Comparison of ENCODE assay signal across 14 cellular contexts in genomic region chrX:48590203-48591103, GRCh38. TPM values are rescaled to one million over a fixed set of nuclear protein-coding genes. Genes with fewer than 3 reads are reported as not detected.
DNase-seq lines count a peak whose midpoint lies in the region; ATAC-seq and TF ChIP-seq lines count a peak whose summit lies in the region.
"Had no signal": no experiment of that assay in that cellular context is flagged by ENCODE, and none has a peak within 500 bp of the region (broad histone marks: within the 10 kb centered on the region; RNA-seq: fewer than 3 reads in every experiment).

No MANE protein-coding gene starts in this region.

- no peak overlapping the region for H3K4me3 ChIP-seq in right cardiac atrium (ENCODE audit: low read length)
- no peak overlapping the region for H3K4me3 ChIP-seq in prostate gland
- H3K4me3 ChIP-seq: BLaER1 had no signal

- CTCF ChIA-PET in MCF 10A (lab: Yijun Ruan, JAX), result interaction anchor here (0.6 to 1.8 kb wide), 4 partner anchors 12 to 101 kb away, joined by 3 to 6 read pairs (median 4); no protein-coding TSS in a partner anchor

- H3K9me3 Mint-ChIP-seq in MCF 10A (ENCODE audit: unreplicated experiment), result no peaks in the 10 kb centered on the region
- H3K9me3 Mint-ChIP-seq: T-helper 1 cell treated with Interleukin-12 subunit alpha and Interleukin-12 subunit beta and Interleukin-4 antibody, amounts not matched to agents 30 μg/mL and 1 μg/mL, for 36 hours had no signal

- peaks cover 2% of the 10 kb centered on the region for H3K4me1 ChIP-seq in right cardiac atrium (ENCODE audit: control insufficient read depth, insufficient read depth, low read length)
- no peaks in the 10 kb centered on the region for H3K4me1 ChIP-seq in prostate gland (replicated peaks)

- no peaks in the 10 kb centered on the region for H3K36me3 Mint-ChIP-seq in MCF 10A (ENCODE audit: insufficient read depth, unreplicated experiment)

- no peak for TF ChIP-seq POLR2A in prostate gland (IDR thresholded peaks at IDR 0.05)

- WGBS in right cardiac atrium, result 92% methylated on average over 21 of the region's 21 CpGs
- WGBS in prostate gland, result 80% methylated on average over 21 of the region's 21 CpGs

- peak overlapping the region; percentile 86 for H3K27ac ChIP-seq in right cardiac atrium (ENCODE audit: low read length)
- H3K27ac ChIP-seq in prostate gland, result peak overlapping the region; percentile 63 to 67
- H3K27ac ChIP-seq: BLaER1 had no signal

- peaks cover 7% of the 10 kb centered on the region for H3K4me1 Mint-ChIP-seq in MCF 10A (ENCODE audit: insufficient read depth, unreplicated experiment)
- H3K4me1 Mint-ChIP-seq: endodermal cell had no signal

- H3K27ac Mint-ChIP-seq in MCF 10A (ENCODE audit: low read depth, unreplicated experiment), result peak overlapping the region; percentile 90
- H3K27ac Mint-ChIP-seq: endodermal cell; T-helper 1 cell treated with Interleukin-12 subunit alpha and Interleukin-12 subunit beta and Interleukin-4 antibody, amounts not matched to agents 30 μg/mL and 1 μg/mL, for 36 hours had no signal

- H3K27me3 ChIP-seq in right cardiac atrium (ENCODE audit: control insufficient read depth, insufficient read depth), result no peaks in the 10 kb centered on the region
- no peaks in the 10 kb centered on the region for H3K27me3 ChIP-seq in prostate gland (replicated peaks; ENCODE audit: insufficient read depth)

- H3K4me3 Mint-ChIP-seq in MCF 10A (ENCODE audit: unreplicated experiment), result peak overlapping the region; percentile 70
- H3K4me3 Mint-ChIP-seq: endodermal cell; T-helper 1 cell treated with Interleukin-12 subunit alpha and Interleukin-12 subunit beta and Interleukin-4 antibody, amounts not matched to agents 30 μg/mL and 1 μg/mL, for 36 hours had no signal

- POLR2A ChIA-PET in MCF 10A (lab: Yijun Ruan, JAX), result interaction anchor here (1.0 to 3.7 kb wide), 10 partner anchors 8 to 146 kb away, joined by 3 to 38 read pairs (median 5); partner anchors contain the start of gene RBM3

- H3K36me3 ChIP-seq in prostate gland, result no peaks in the 10 kb centered on the region
- H3K36me3 ChIP-seq: BLaER1 had no signal

- intact Hi-C loops in MCF 10A (cut with micrococcal nuclease) (loop anchor here (2.0 to 5.0 kb wide), 3 partner anchors 16 to 508 kb away; partner anchors contain the start of genes FTSJ1 and RBM3), right cardiac atrium (cut with DNase I) (no loop called here), prostate gland (cut with DNase I) (loop anchor here (10.0 kb wide), 1 partner anchor 56 kb away; the partner anchor contains the start of gene TBC1D25)

- no peaks in the 10 kb centered on the region for H3K27me3 Mint-ChIP-seq in MCF 10A (ENCODE audit: insufficient read depth, unreplicated experiment)

- TSS peak; percentile 69 for BruUV-seq in MCF 10A (replicated peaks; lab: Mats Ljungman, UMichigan)

- peak in 1 of 2 donors; percentile 13 for ATAC-seq in right cardiac atrium
- no peak for ATAC-seq in HG03457 (IDR thresholded peaks at IDR 0.05; ENCODE audit: unreplicated experiment)
- no peak for ATAC-seq in HG03175 (IDR thresholded peaks at IDR 0.05; ENCODE audit: unreplicated experiment)
- ATAC-seq in GM21529 (IDR thresholded peaks at IDR 0.05; ENCODE audit: unreplicated experiment), result no peak

- in situ Hi-C loops in GM13977 (cut with MboI; ENCODE audit: low pct_unique_long_range_greater_than_20kb, low sequenced_read_pairs, unreplicated experiment), result no loop called here

- no peak for TF ChIP-seq CTCF in MCF 10A (IDR thresholded peaks at IDR 0.05; ENCODE audit: unreplicated experiment)
- no peak for TF ChIP-seq CTCF in prostate gland (IDR thresholded peaks at IDR 0.05)
- no peak for TF ChIP-seq CTCF in GM13977 (IDR thresholded peaks at IDR 0.05; ENCODE audit: extremely low read depth, insufficient read depth, missing control alignments)

- DNase-seq in HCEC 1CT (peak; percentile 35), MCF 10A (ENCODE audit: unreplicated experiment) (peak; percentile 76), right cardiac atrium (no peak), prostate gland (ENCODE audit: low spot score) (no peak), GM13977 (ENCODE audit: low spot score) (no peak)
- DNase-seq: activated T-cell treated with anti-CD3 and anti-CD28 coated beads, Interleukin-2, amount 50 U/mL, for 48 hours; endodermal cell; GOT3; stimulated activated naive CD4-positive, alpha-beta T cell had no signal

- H3K9me3 ChIP-seq in right cardiac atrium (ENCODE audit: control insufficient read depth, low read length) (no peaks in the 10 kb centered on the region), prostate gland (no peaks in the 10 kb centered on the region)
- H3K9me3 ChIP-seq: BLaER1 had no signal

RNA-seq across cellular contexts. Expression of gene WDR13, which starts 6.8 kb away (rescaled TPM):
- total RNA-seq in MCF 10A (2022) (134 and 138 TPM in 2 replicates), right cardiac atrium (100 to 1,000 TPM; 162 to 184 (median 166) TPM), prostate gland (100 to 1,000 TPM; 102 to 190 TPM)
- 173 TPM for polyA plus RNA-seq in right cardiac atrium

RNA-seq across cellular contexts. Expression of gene RBM3, which starts 16.2 kb away (rescaled TPM):
- 318 and 354 TPM in 2 replicates for total RNA-seq in MCF 10A (2022)
- 100 to 1,000 TPM; 100 to 221 (median 129) TPM for total RNA-seq in right cardiac atrium
- 71.4 TPM for polyA plus RNA-seq in right cardiac atrium
- total RNA-seq in prostate gland, result 100 to 1,000 TPM; 155 to 169 TPM

RNA-seq across cellular contexts. Expression of gene TBC1D25, which starts 50.9 kb away (rescaled TPM):
- 14.4 and 18.2 TPM in 2 replicates for total RNA-seq in MCF 10A (2022)
- 10 to 100 TPM; 16.9 to 22.4 (median 18.5) TPM for total RNA-seq in right cardiac atrium
- polyA plus RNA-seq in right cardiac atrium, result 8.0 TPM
- total RNA-seq in prostate gland, result 10 to 100 TPM in 1 of 2 donors, 1 to 10 TPM in 1; 8.9 to 21.9 TPM

Comparison
In these comparisons a context has a peak if more than half of its experiments do, and no peak if none do; other contexts are left out.
1. DNase-seq: peak in HCEC 1CT (single experiment) and MCF 10A (single experiment); none in right cardiac atrium (0 of 3), prostate gland (single experiment) and GM13977 (single experiment).
2. intact Hi-C loops: an anchor here in MCF 10A (2.0 to 5.0 kb wide) and prostate gland (10.0 kb wide); none called in right cardiac atrium.